ENCODE assay signal across 12 cellular contexts in genomic region chr2:234979204-234980167, GRCh38. TPM values are rescaled to one million over a fixed set of nuclear protein-coding genes. Genes with fewer than 3 reads are reported as not detected.
DNase-seq lines count a peak whose midpoint lies in the region; ATAC-seq, FAIRE-seq and TF ChIP-seq lines count a peak whose summit lies in the region.
"Had no signal": no experiment of that assay in that cellular context is flagged by ENCODE, and none has a peak within 500 bp of the region (broad histone marks: within the 10 kb centered on the region; RNA-seq: fewer than 3 reads in every experiment).

No MANE protein-coding gene starts in this region.

- peaks cover 58% of the 10 kb centered on the region for H3K4me1 ChIP-seq in mammary epithelial cell (ENCODE audit: insufficient read depth, low read length)
- peaks cover 0 to 72% (median 35%) of the 10 kb centered on the region in 4 donors for H3K4me1 ChIP-seq in right lobe of liver
- peaks cover 97% of the 10 kb centered on the region for H3K4me1 ChIP-seq in testis

- ATAC-seq in right lobe of liver (no peak), GM21576 (IDR thresholded peaks at IDR 0.05; ENCODE audit: unreplicated experiment) (no peak)

- FAIRE-seq in GM12892 (lab: Jason Lieb, UNC): no peak
- FAIRE-seq: A204.1 had no signal

- H3K9ac ChIP-seq in mammary epithelial cell (ENCODE audit: insufficient read depth, low read length): peak overlapping the region; percentile 18

- no peak overlapping the region for H3K4me3 ChIP-seq in mammary epithelial cell (replicated peaks in 1 of 3; ENCODE audit: insufficient read depth in 1 of 3, low read depth in 2 of 3, low read length in 3 of 3)
- H3K4me3 ChIP-seq in right lobe of liver: no peak overlapping the region
- H3K4me3 ChIP-seq in testis: no peak overlapping the region
- H3K4me3 ChIP-seq: vagina had no signal

- H3K27me3 ChIP-seq in mammary epithelial cell (ENCODE audit: insufficient read depth, low read length) (no peaks in the 10 kb centered on the region), right lobe of liver (no peaks in the 10 kb centered on the region), testis (no peaks in the 10 kb centered on the region)
- H3K27me3 ChIP-seq: vagina had no signal

- intact Hi-C loops in mammary epithelial cell (cut with micrococcal nuclease) (loop anchor here (2.0 kb wide), 1 partner anchor 29 kb away; no protein-coding TSS in a partner anchor), right lobe of liver (cut with DNase I) (no loop called here), testis (cut with DNase I; ENCODE audit: low total_unique reads) (no loop called here)

- peaks cover 3% of the 10 kb centered on the region for H4K20me1 ChIP-seq in mammary epithelial cell (ENCODE audit: insufficient read depth, low read length)

- WGBS in mammary epithelial cell (ENCODE audit: low coverage, missing lambda C conversion rate): 91% methylated on average over 9 of the region's 9 CpGs
- WGBS in right lobe of liver (ENCODE audit: insufficient coverage, low coverage, low lambda C conversion rate, missing lambda C conversion rate): 70% methylated on average over 4 of the region's 9 CpGs
- WGBS in testis, 2 donors: 47 to 62% methylated on average over 9 of the region's 9 CpGs

- H3K4me2 ChIP-seq in mammary epithelial cell (ENCODE audit: insufficient read depth, low read depth, low read length): peak overlapping the region; percentile 67

- TF ChIP-seq CTCF in mammary epithelial cell (conservative IDR thresholded peaks at IDR 0.05 in 1 of 2, IDR thresholded peaks at IDR 0.05 in 1 of 2; ENCODE audit: extremely low read depth in 1 of 2, insufficient read depth in 1 of 2, low read depth in 1 of 2, low read length in 2 of 2): no peak
- TF ChIP-seq CTCF in right lobe of liver (IDR thresholded peaks at IDR 0.05): no peak
- TF ChIP-seq CTCF in testis (IDR thresholded peaks at IDR 0.05): no peak

- no peak overlapping the region for H2AFZ ChIP-seq in mammary epithelial cell (ENCODE audit: low read depth, low read length)

- H3K27ac ChIP-seq in mammary epithelial cell (ENCODE audit: insufficient read depth, low read depth, low read length) (peak overlapping the region; percentile 62), right lobe of liver (peak overlapping the region; percentile 76 to 93 (median 88)), testis (peak overlapping the region; percentile 63 to 78)
- H3K27ac ChIP-seq: vagina had no signal

- peak; percentile 49 for DNase-seq in NCI-H345 (lab: John Stamatoyannopoulos, UW)
- DNase-seq in NCI-H345 treated with DMSO at 0.1 percent for 48 hours (lab: John Stamatoyannopoulos, UW; ENCODE audit: unreplicated experiment): no peak
- no peak for DNase-seq in mammary epithelial cell
- DNase-seq in right lobe of liver: no peak
- peak; percentile 61 for DNase-seq in testis
- DNase-seq in cerebellar nuclear complex (lab: John Stamatoyannopoulos, UW): no peak
- DNase-seq in GM12892 (ENCODE audit: insufficient read length): no peak
- DNase-seq: Kasumi-1; stimulated activated CD4-positive, alpha-beta T cell treated with anti-CD3 and anti-CD28 coated beads, Interleukin-4, amount 100 ng/mL, for 1 hour had no signal

- CTCF ChIA-PET in mammary epithelial cell (lab: Charles Lee; ENCODE audit: low non-redundant PET): no interaction called here

- H3K36me3 ChIP-seq in mammary epithelial cell (ENCODE audit: insufficient read depth, low read length) (no peaks in the 10 kb centered on the region), right lobe of liver (no peaks in the 10 kb centered on the region), testis (ENCODE audit: low read depth, missing control alignments) (no peaks in the 10 kb centered on the region)
- H3K36me3 ChIP-seq: vagina had no signal

- dilution Hi-C loops in mammary epithelial cell (cut with HindIII; ENCODE audit: low sequenced_read_pairs): no loop called here

- BruUV-seq in mammary epithelial cell (replicated peaks; lab: Mats Ljungman, UMichigan): no TSS peak

- no peak for TF ChIP-seq POLR2A in right lobe of liver (IDR thresholded peaks at IDR 0.05)
- TF ChIP-seq POLR2A in testis (IDR thresholded peaks at IDR 0.05): no peak
- no peak for TF ChIP-seq POLR2A in GM12892 (IDR thresholded peaks at IDR 0.05; ENCODE audit: low read depth, low read length)

- H3K9me3 ChIP-seq in mammary epithelial cell (replicated peaks; ENCODE audit: insufficient read depth, low read length) (peaks cover 6% of the 10 kb centered on the region), right lobe of liver (no peaks in the 10 kb centered on the region), testis (no peaks in the 10 kb centered on the region)
- H3K9me3 ChIP-seq: vagina had no signal

- in situ Hi-C loops in mammary epithelial cell (cut with MboI; ENCODE audit: low sequenced_read_pairs in 2 of 2): no loop called here

- peaks cover 93% of the 10 kb centered on the region for H3K79me2 ChIP-seq in mammary epithelial cell (ENCODE audit: insufficient read depth, low read length)

RNA-seq across cellular contexts. Expression of gene SH3BP4, which starts 27.7 kb away (rescaled TPM):
- total RNA-seq in mammary epithelial cell: 10 to 100 TPM; 54.6 to 63.0 TPM
- polyA plus RNA-seq in mammary epithelial cell: 36.8 TPM
- polyA minus RNA-seq in mammary epithelial cell: 66.1 TPM
- 10 to 100 TPM; 18.8 to 30.4 (median 26.3) TPM for total RNA-seq in right lobe of liver
- total RNA-seq in testis: 10 to 100 TPM; 64.4 to 88.5 TPM
- polyA plus RNA-seq in testis (ENCODE audit: insufficient read depth, low read depth, low replicate concordance): 33.3 TPM
- not detected for polyA plus RNA-seq in GM12892 (2012; ENCODE audit: missing spikeins)

Comparison
In these comparisons a context has a peak if more than half of its experiments do, and no peak if none do; other contexts are left out.
1. DNase-seq: peak in NCI-H345 (single experiment) and testis (single experiment); none in NCI-H345 treated with DMSO at 0.1 percent for 48 hours (single experiment), mammary epithelial cell (single experiment), right lobe of liver (0 of 3), cerebellar nuclear complex (0 of 2) and GM12892 (single experiment).
2. Peak in every context shown above with its lines, with median percentiles within 50 percentile points of each other: H3K27ac ChIP-seq.